In genomic region chr6:115133790-115134189, GRCh38 we compare ENCODE assay signal across 22 cellular contexts.
DNase-seq lines count a peak whose midpoint lies in the region; ATAC-seq, FAIRE-seq and TF ChIP-seq lines count a peak whose summit lies in the region.
"Had no signal": no experiment of that assay in that cellular context is flagged by ENCODE, and none has a peak within 500 bp of the region (broad histone marks: within the 10 kb centered on the region; RNA-seq: fewer than 3 reads in every experiment).

No MANE protein-coding gene starts in this region.

- TF ChIP-seq POLR2A in A549 (IDR thresholded peaks at IDR 0.05; ENCODE audit: low read length): no peak

- POLR2A ChIA-PET in A549 (lab: Yijun Ruan, JAX) (no interaction called here), HEK293T (lab: Yijun Ruan, JAX) (no interaction called here), RWPE1 (lab: Yijun Ruan, JAX; ENCODE audit: low non-redundant PET) (no interaction called here)

- no peak overlapping the region for H3K4me3 ChIP-seq in A549
- H3K4me3 ChIP-seq in adipocyte (ENCODE audit: low read length): no peak overlapping the region

- DNase-seq in A549 (ENCODE audit: low read depth in 1 of 2, low spot score in 1 of 2): no peak
- DNase-seq in HEK293T (ENCODE audit: extremely low spot score): no peak
- peak; percentile 75 for DNase-seq in OCI-M1 (lab: John Stamatoyannopoulos, UW)
- DNase-seq in adipocyte (ENCODE audit: low read depth): peak; percentile 22
- DNase-seq in RWPE1 (ENCODE audit: low spot score): no peak
- DNase-seq in kidney tubule cell (ENCODE audit: low spot score): no peak
- DNase-seq in NCI-H1417 treated with DMSO at 0.1 percent for 48 hours (lab: John Stamatoyannopoulos, UW): no peak
- DNase-seq: EL, GF-D8, HCEC 1CT, KBM-7, NCI-H1105, NCI-H2081 treated with DMSO at 0.1 percent for 48 hours, NCI-H2227 treated with DMSO at 0.1 percent for 48 hours, NCI-H524, NCI-H774, SHP77, SK-N-SH had no signal

- TF ChIP-seq CTCF in A549 (IDR thresholded peaks at IDR 0.05) (no peak), RWPE1 (conservative IDR thresholded peaks at IDR 0.05; ENCODE audit: low read depth) (no peak)

- H3K9me3 ChIP-seq in A549 (no peaks in the 10 kb centered on the region), adipocyte (ENCODE audit: control insufficient read depth, low read length) (peaks cover 7% of the 10 kb centered on the region)

- H3K27me3 ChIP-seq in adipocyte (replicated peaks; ENCODE audit: control insufficient read depth, insufficient read depth, low read length): no peaks in the 10 kb centered on the region

- TF ChIP-seq RAD21 in A549 (conservative IDR thresholded peaks at IDR 0.05 in 1 of 2, IDR thresholded peaks at IDR 0.05 in 1 of 2): no peak

- H3K4me1 ChIP-seq in A549 (no peaks in the 10 kb centered on the region), adipocyte (ENCODE audit: control insufficient read depth, insufficient read depth, low read length) (no peaks in the 10 kb centered on the region)

- 17% methylated on average over 2 of the region's 2 CpGs for WGBS in A549 (ENCODE audit: missing lambda C conversion rate)

- no peaks in the 10 kb centered on the region for H3K36me3 ChIP-seq in adipocyte (ENCODE audit: control insufficient read depth, insufficient read depth, low read length, severe bottlenecking)

- no peak for FAIRE-seq in A549 (lab: Jason Lieb, UNC)
- FAIRE-seq: A204.1, GM19239, HepG2 had no signal

- H3K4me2 ChIP-seq in A549: 0 out of 3 replicates have a peak overlapping the region, but pooled peaks have one; percentile 9
- H3K4me2 ChIP-seq: SK-N-SH had no signal

- no peak for TF ChIP-seq EP300 in A549 (IDR thresholded peaks at IDR 0.05)

- H3K27ac ChIP-seq in A549: no peak overlapping the region
- no peak overlapping the region for H3K27ac ChIP-seq in RWPE1

- ATAC-seq in A549 (no peak), HG02610 (IDR thresholded peaks at IDR 0.05; ENCODE audit: unreplicated experiment) (no peak)
- ATAC-seq: HepG2 had no signal

- no peak overlapping the region for H3K9ac ChIP-seq in adipocyte (ENCODE audit: low read length)
- H3K9ac ChIP-seq: SK-N-SH had no signal

- CTCF ChIA-PET in A549 (lab: Yijun Ruan, JAX) (no interaction called here), HEK293T (lab: Yijun Ruan, JAX) (no interaction called here), RWPE1 (lab: Yijun Ruan, JAX) (no interaction called here)

TF ChIP-seq in A549, 52 proteins besides CTCF, POLR2A, EP300 and RAD21:
- TF ChIP-seq HDAC2 (IDR thresholded peaks at IDR 0.05): no peak
- TF ChIP-seq NR3C1 (IDR thresholded peaks at IDR 0.05): no peak
- no peak for TF ChIP-seq HOXA7 (CRISPR knock-in tag; IDR thresholded peaks at IDR 0.05)
- no peak for TF ChIP-seq SREBF2 (IDR thresholded peaks at IDR 0.05)
- TF ChIP-seq GATA3 (IDR thresholded peaks at IDR 0.05; ENCODE audit: borderline replicate concordance): no peak
- TF ChIP-seq POLR2AphosphoS2 (conservative IDR thresholded peaks at IDR 0.05; ENCODE audit: low read length): no peak
- TF ChIP-seq MAZ (IDR thresholded peaks at IDR 0.05; ENCODE audit: borderline replicate concordance, low read depth, low read length): no peak
- TF ChIP-seq EHF (CRISPR knock-in tag; IDR thresholded peaks at IDR 0.05): no peak
- no peak for TF ChIP-seq FOXS1 (CRISPR knock-in tag; IDR thresholded peaks at IDR 0.05)
- TF ChIP-seq CHD2 (IDR thresholded peaks at IDR 0.05; ENCODE audit: low read length, partially characterized antibody): no peak

TF ChIP-seq in HEK293T, 16 proteins besides CTCF, POLR2A, EP300 and RAD21:
- no peak for TF ChIP-seq BHLHE40 (IDR thresholded peaks at IDR 0.05; ENCODE audit: borderline replicate concordance)
- TF ChIP-seq FOXA1 (IDR thresholded peaks at IDR 0.05): no peak
- TF ChIP-seq SP1 (IDR thresholded peaks at IDR 0.05): no peak
- 0 out of 2 replicates have a peak, but pooled peaks have one; percentile 14 for TF ChIP-seq PKNOX1 (IDR thresholded peaks at IDR 0.05)
- TF ChIP-seq L3MBTL2 (conservative IDR thresholded peaks at IDR 0.05): no peak
- TF ChIP-seq TARDBP (IDR thresholded peaks at IDR 0.05): no peak
- TF ChIP-seq HDGF (IDR thresholded peaks at IDR 0.05; ENCODE audit: borderline replicate concordance): no peak

Comparison
In these comparisons a context has a peak if more than half of its experiments do, and no peak if none do; other contexts are left out.
1. DNase-seq: peak in OCI-M1 (single experiment) and adipocyte (single experiment); none in A549 (0 of 2), HEK293T (single experiment), RWPE1 (single experiment), kidney tubule cell (single experiment) and NCI-H1417 treated with DMSO at 0.1 percent for 48 hours (single experiment).